ENCODE assay signal across 13 cellular contexts in genomic region chr2:121485039-121485438, GRCh38. TPM values are rescaled to one million over a fixed set of nuclear protein-coding genes. Genes with fewer than 3 reads are reported as not detected.
A peak's percentile ranks its signal among the peaks of the same experiment; 100 is the strongest.
DNase-seq lines count a peak whose midpoint lies in the region; ATAC-seq and TF ChIP-seq lines count a peak whose summit lies in the region.
"Had no signal": no experiment of that assay in that cellular context is flagged by ENCODE, and none has a peak within 500 bp of the region (broad histone marks: within the 10 kb centered on the region; RNA-seq: fewer than 3 reads in every experiment).

No MANE protein-coding gene starts in this region.

- peaks cover 8 to 23% of the 10 kb centered on the region in 2 donors for H3K36me3 Mint-ChIP-seq in CD4-positive, alpha-beta memory T cell

- DNase-seq in ELR (ENCODE audit: low read depth) (peak; percentile 80), SJSA1 (ENCODE audit: low read depth in 1 of 2, low spot score in 2 of 2) (peak in 1 of 2 experiments; percentile 75), epithelial cell of prostate (ENCODE audit: low read depth, low spot score) (no peak), omental fat pad (ENCODE audit: low spot score) (no peak), H4 (ENCODE audit: low spot score) (no peak), DMS114 treated with DMSO at 0.1 percent for 48 hours (lab: John Stamatoyannopoulos, UW; ENCODE audit: unreplicated experiment) (no peak)
- no peak for DNase-seq in CD4-positive, alpha-beta memory T cell
- DNase-seq: activated CD4-positive, alpha-beta T cell treated with anti-CD3 and anti-CD28 coated beads for 4 hours; midbrain; psoas muscle had no signal

- peak; percentile 37 for ATAC-seq in omental fat pad (ENCODE audit: low FRiP score)
- ATAC-seq in GM21529 (IDR thresholded peaks at IDR 0.05; ENCODE audit: unreplicated experiment), result no peak
- ATAC-seq: psoas muscle; stimulated activated memory B cell treated with anti-CD40 and anti-IgM and Interleukin-4, amounts not matched to agents 10 μg/mL and 1 μg/mL and 100 μg/mL, for 72 hours had no signal

- no peaks in the 10 kb centered on the region for H3K27me3 ChIP-seq in SJSA1 (replicated peaks)
- no peaks in the 10 kb centered on the region for H3K27me3 ChIP-seq in CD4-positive, alpha-beta memory T cell (ENCODE audit: insufficient read depth, low read length)
- H3K27me3 ChIP-seq: BLaER1 had no signal

- no peak for TF ChIP-seq CTCF in omental fat pad (IDR thresholded peaks at IDR 0.05)

- H3K36me3 ChIP-seq in SJSA1, result peaks cover 11% of the 10 kb centered on the region
- no peaks in the 10 kb centered on the region for H3K36me3 ChIP-seq in CD4-positive, alpha-beta memory T cell (ENCODE audit: insufficient read depth, low read length)

- H3K4me1 Mint-ChIP-seq in CD4-positive, alpha-beta memory T cell, result peaks cover 2 to 22% (median 17%) of the 10 kb centered on the region in 4 donors

- POLR2A ChIA-PET in CD4-positive, alpha-beta memory T cell (lab: Charles Lee; ENCODE audit: partially characterized antibody), result no interaction called here

- H3K9me3 Mint-ChIP-seq in CD4-positive, alpha-beta memory T cell, result no peaks in the 10 kb centered on the region
- H3K9me3 Mint-ChIP-seq: stimulated activated memory B cell treated with anti-CD40 and anti-IgM and Interleukin-4, amounts not matched to agents 10 μg/mL and 1 μg/mL and 100 μg/mL, for 72 hours had no signal

- no peaks in the 10 kb centered on the region for H3K27me3 Mint-ChIP-seq in CD4-positive, alpha-beta memory T cell
- H3K27me3 Mint-ChIP-seq: stimulated activated memory B cell treated with anti-CD40 and anti-IgM and Interleukin-4, amounts not matched to agents 10 μg/mL and 1 μg/mL and 100 μg/mL, for 72 hours had no signal

- peak overlapping the region in 1 of 7 donors; percentile 18 for H3K27ac Mint-ChIP-seq in CD4-positive, alpha-beta memory T cell
- H3K27ac Mint-ChIP-seq: stimulated activated memory B cell treated with anti-CD40 and anti-IgM and Interleukin-4, amounts not matched to agents 10 μg/mL and 1 μg/mL and 100 μg/mL, for 72 hours had no signal

- no peak overlapping the region for H3K4me3 Mint-ChIP-seq in CD4-positive, alpha-beta memory T cell
- H3K4me3 Mint-ChIP-seq: stimulated activated memory B cell treated with anti-CD40 and anti-IgM and Interleukin-4, amounts not matched to agents 10 μg/mL and 1 μg/mL and 100 μg/mL, for 72 hours had no signal

- intact Hi-C loops in CD4-positive, alpha-beta memory T cell (cut with micrococcal nuclease), result no loop called here

- H3K4me3 ChIP-seq in SJSA1, result no peak overlapping the region
- no peak overlapping the region for H3K4me3 ChIP-seq in CD4-positive, alpha-beta memory T cell (ENCODE audit: low read length in 2 of 2)
- H3K4me3 ChIP-seq: BLaER1, psoas muscle had no signal

- CTCF ChIA-PET in CD4-positive, alpha-beta memory T cell (lab: Charles Lee; ENCODE audit: partially characterized antibody), result interaction anchor here (0.9 kb wide), 1 partner anchor 13 kb away, joined by 3 read pairs; no protein-coding TSS in a partner anchor

- H3K27ac ChIP-seq in SJSA1 (peak overlapping the region; percentile 84), epithelial cell of prostate (peak overlapping the region; percentile 87)
- no peak overlapping the region for H3K27ac ChIP-seq in CD4-positive, alpha-beta memory T cell (ENCODE audit: low read depth, low read length)
- H3K27ac ChIP-seq: BLaER1 had no signal

- no peaks in the 10 kb centered on the region for H3K9me3 ChIP-seq in SJSA1 (replicated peaks)
- no peaks in the 10 kb centered on the region for H3K9me3 ChIP-seq in CD4-positive, alpha-beta memory T cell (ENCODE audit: control insufficient read depth in 1 of 2, low read length in 2 of 2)
- H3K9me3 ChIP-seq: BLaER1, psoas muscle had no signal

- H3K4me1 ChIP-seq in SJSA1 (replicated peaks), result peaks cover 77% of the 10 kb centered on the region
- peaks cover 9% of the 10 kb centered on the region for H3K4me1 ChIP-seq in CD4-positive, alpha-beta memory T cell (ENCODE audit: insufficient read depth, low read length)

RNA-seq across cellular contexts. Expression of gene RNU4ATAC, which starts 45.6 kb away (rescaled TPM):
- total RNA-seq in SJSA1 (2014; rRNA removed; shearing (Covaris generic)), result not detected in 2 replicates
- not detected for total RNA-seq in omental fat pad
- total RNA-seq in H4 (2014; rRNA removed; shearing (Covaris generic)), result not detected in 2 replicates
- not detected for total RNA-seq in CD4-positive, alpha-beta memory T cell
- polyA plus RNA-seq in CD4-positive, alpha-beta memory T cell, result not detected
- total RNA-seq: psoas muscle had no signal
- polyA plus RNA-seq: psoas muscle had no signal
